ENCODE assay signal across 15 cellular contexts in genomic region chr4:69115151-69115850, GRCh38. TPM values are rescaled to one million over a fixed set of nuclear protein-coding genes. Genes with fewer than 3 reads are reported as not detected.
"Had no signal": no experiment of that assay in that cellular context is flagged by ENCODE, and none has a peak within 500 bp of the region (broad histone marks: within the 10 kb centered on the region; RNA-seq: fewer than 3 reads in every experiment).

No MANE protein-coding gene starts in this region.

RNA-seq across cellular contexts. Expression of gene UGT2B7, which starts 19.0 kb away (rescaled TPM):
- total RNA-seq: naive thymus-derived CD4-positive, alpha-beta T cell; natural killer cell; occipital lobe; osteoblast; prostate gland; right atrium auricular region; sciatic nerve; subcutaneous adipose tissue; temporal lobe; thoracic aorta; thyroid gland; tibial nerve; vagina had no signal
- polyA plus RNA-seq: naive thymus-derived CD4-positive, alpha-beta T cell; neural cell; ovary had no signal
